ENCODE assay signal across 8 cellular contexts in the genomic region with DNA sequence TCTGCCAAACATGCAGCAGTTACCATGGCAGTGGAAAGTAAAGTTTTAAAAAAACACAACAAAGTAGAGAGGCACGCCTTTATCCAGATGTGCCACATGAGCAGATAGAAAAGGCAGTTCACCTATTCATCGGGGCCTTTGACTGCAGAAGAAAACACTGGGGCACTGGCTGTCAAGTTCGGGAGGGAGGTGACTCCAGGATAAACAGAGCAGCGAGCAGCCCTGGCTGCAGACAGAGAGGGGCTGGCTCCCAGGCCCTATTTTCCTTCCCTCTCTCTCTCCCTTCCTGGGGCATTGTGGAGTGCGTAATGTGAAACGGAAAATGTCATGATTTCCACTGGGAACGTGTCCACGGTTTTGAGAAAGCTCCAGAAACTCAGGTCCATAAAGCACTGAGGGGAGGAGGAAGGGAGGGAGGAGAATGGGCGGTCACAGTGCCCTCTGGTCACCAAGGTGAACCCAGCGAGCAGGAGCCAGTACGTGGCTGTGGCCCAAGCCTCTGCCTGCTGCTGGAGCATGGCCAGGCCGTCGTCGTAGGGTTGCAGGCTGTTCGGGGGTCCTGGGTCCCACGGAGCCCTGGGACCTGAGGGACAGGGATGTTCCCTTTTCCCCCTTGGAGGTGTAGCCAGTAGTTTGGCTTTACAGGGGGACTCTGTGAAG.
DNase-seq lines count a peak whose midpoint lies in the region; ATAC-seq and TF ChIP-seq lines count a peak whose summit lies in the region.

No MANE protein-coding gene starts in this region.

- H4K20me1 ChIP-seq in BLaER1 treated with 17β-estradiol and CSF1 and Interleukin-3, amounts not matched to agents 10 nM and 100 nM: no peaks in the 10 kb centered on the region
- H4K20me1 ChIP-seq in OCI-LY3 (ENCODE audit: insufficient read depth, low read length): no peaks in the 10 kb centered on the region

- H3K27ac ChIP-seq in BLaER1 treated with 17β-estradiol and CSF1 and Interleukin-3, amounts not matched to agents 10 nM and 100 nM: peak overlapping the region; percentile 95 to 100 (median 96)
- no peak overlapping the region for H3K27ac ChIP-seq in OCI-LY3 (ENCODE audit: low read length)

- H3K4me2 ChIP-seq in BLaER1 treated with 17β-estradiol and CSF1 and Interleukin-3, amounts not matched to agents 10 nM and 100 nM: peak overlapping the region; percentile 91 to 97 (median 94)
- H3K4me2 ChIP-seq in OCI-LY3 (ENCODE audit: low read length): peak overlapping the region; percentile 49

- H3K9me3 ChIP-seq in BLaER1 treated with 17β-estradiol and CSF1 and Interleukin-3, amounts not matched to agents 10 nM and 100 nM (replicated peaks in 1 of 11): no peaks in the 10 kb centered on the region
- H3K9me3 ChIP-seq in OCI-LY3 (ENCODE audit: insufficient read depth, low read length): no peaks in the 10 kb centered on the region

- no peaks in the 10 kb centered on the region for H3K79me2 ChIP-seq in OCI-LY3 (ENCODE audit: low read length)

- peak overlapping the region; percentile 31 to 63 (median 50); a peak in 19 of 20 replicates for H3K4me3 ChIP-seq in BLaER1 treated with 17β-estradiol and CSF1 and Interleukin-3, amounts not matched to agents 10 nM and 100 nM
- peak overlapping the region; percentile 23 for H3K4me3 ChIP-seq in OCI-LY3 (ENCODE audit: low read length)
- H3K4me3 ChIP-seq in astrocyte of the cerebellum (ENCODE audit: low read depth, low read length): no peak overlapping the region

- H3K4me1 ChIP-seq in BLaER1 treated with 17β-estradiol and CSF1 and Interleukin-3, amounts not matched to agents 10 nM and 100 nM: peaks cover 89 to 98% (median 94%) of the 10 kb centered on the region in 10 experiments
- H3K4me1 ChIP-seq in OCI-LY3 (ENCODE audit: low read length): peaks cover 62% of the 10 kb centered on the region

- H3K9ac ChIP-seq in BLaER1 treated with 17β-estradiol and CSF1 and Interleukin-3, amounts not matched to agents 10 nM and 100 nM: peak overlapping the region; percentile 86 to 95 (median 90)
- H3K9ac ChIP-seq in OCI-LY3 (ENCODE audit: low read length): peak overlapping the region; percentile 36; the same call in 1 of the 2 replicates

- peak; percentile 13 for ATAC-seq in stimulated activated naive CD8-positive, alpha-beta T cell treated with anti-CD3 and anti-CD28 coated beads, Interleukin-15, Interleukin-2, amounts not matched to agents 100 U/mL and 50 U/mL, for 24 hours
- ATAC-seq in HG02870 (IDR thresholded peaks at IDR 0.05; ENCODE audit: unreplicated experiment): no peak

- in situ Hi-C loops in astrocyte of the cerebellum (cut with HindIII; ENCODE audit: low sequenced_read_pairs): loop anchor here (5.0 kb wide), 1 partner anchor 107 kb away; no protein-coding TSS in a partner anchor

- no peaks in the 10 kb centered on the region for H3K36me3 ChIP-seq in BLaER1 treated with 17β-estradiol and CSF1 and Interleukin-3, amounts not matched to agents 10 nM and 100 nM
- H3K36me3 ChIP-seq in OCI-LY3 (replicated peaks; ENCODE audit: low read depth, low read length): no peaks in the 10 kb centered on the region

- no peaks in the 10 kb centered on the region for H3K27me3 ChIP-seq in BLaER1 treated with 17β-estradiol and CSF1 and Interleukin-3, amounts not matched to agents 10 nM and 100 nM
- 0 out of 2 replicates have a peak, but pooled peaks cover 5% of the 10 kb centered on the region for H3K27me3 ChIP-seq in OCI-LY3 (ENCODE audit: low read depth, low read length)

- TF ChIP-seq CTCF in OCI-LY3 (IDR thresholded peaks at IDR 0.05; ENCODE audit: low read depth, low read length) (no peak), astrocyte of the cerebellum (IDR thresholded peaks at IDR 0.05; ENCODE audit: low read depth, low read length, missing control alignments) (no peak)

- DNase-seq in HCEC 1CT (peak; percentile 26), astrocyte of the cerebellum (ENCODE audit: low read depth) (peak; percentile 84), iris pigment epithelial cell (ENCODE audit: low read depth) (peak; percentile 32), globus pallidus (ENCODE audit: low spot score) (no peak)
- peak; percentile 41 for DNase-seq in stimulated activated naive CD8-positive, alpha-beta T cell treated with anti-CD3 and anti-CD28 coated beads, Interleukin-15, Interleukin-2, amounts not matched to agents 100 U/mL and 50 U/mL, for 24 hours

- H2AFZ ChIP-seq in OCI-LY3 (ENCODE audit: low read depth, low read length): peak overlapping the region; percentile 22; the same call in 1 of the 2 replicates
